Comparison of ENCODE assay signal across 1 cellular context in the genomic region with DNA sequence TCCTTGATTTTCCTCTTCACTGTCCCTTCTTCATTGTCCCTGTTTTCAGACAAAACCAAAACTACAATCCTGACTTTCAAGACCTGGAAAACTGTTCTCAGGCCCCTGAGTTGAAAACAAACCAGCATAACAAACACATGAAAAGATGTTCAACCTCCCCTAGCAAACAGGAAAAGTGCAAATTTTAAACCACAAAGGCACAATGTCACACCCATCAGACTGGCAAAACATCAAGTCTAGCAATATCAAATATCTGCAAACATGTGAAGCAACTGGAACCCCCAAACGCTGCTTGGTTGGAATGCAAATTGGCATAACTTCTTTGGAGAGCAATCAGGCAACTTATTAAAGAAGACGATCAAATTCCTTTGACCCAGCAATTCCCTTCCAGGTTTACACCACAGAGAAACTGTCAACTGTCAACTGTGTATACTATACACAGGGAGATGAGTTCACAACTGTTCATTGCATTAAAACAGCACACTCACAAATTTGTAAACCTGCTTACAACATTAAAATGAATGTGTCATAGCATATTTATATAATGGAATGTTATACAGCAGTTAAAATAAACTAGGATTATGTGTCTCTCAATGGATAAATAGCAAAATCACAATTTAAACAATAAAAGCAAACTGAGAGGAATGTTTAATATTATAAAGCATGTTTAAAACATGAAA.
TF ChIP-seq lines count a peak whose summit lies in the region.

No MANE protein-coding gene starts in this region.

TF ChIP-seq in HEK293, 187 proteins besides CTCF, POLR2A, EP300 and RAD21:
- TF ChIP-seq ZNF658 (tag by site-specific recombination; IDR thresholded peaks at IDR 0.05) (no peak), SETDB1 (IDR thresholded peaks at IDR 0.05; ENCODE audit: insufficient read length, low read length) (peak; percentile 18)
